8 cellular contexts compared by ENCODE assay signal in the genomic region with DNA sequence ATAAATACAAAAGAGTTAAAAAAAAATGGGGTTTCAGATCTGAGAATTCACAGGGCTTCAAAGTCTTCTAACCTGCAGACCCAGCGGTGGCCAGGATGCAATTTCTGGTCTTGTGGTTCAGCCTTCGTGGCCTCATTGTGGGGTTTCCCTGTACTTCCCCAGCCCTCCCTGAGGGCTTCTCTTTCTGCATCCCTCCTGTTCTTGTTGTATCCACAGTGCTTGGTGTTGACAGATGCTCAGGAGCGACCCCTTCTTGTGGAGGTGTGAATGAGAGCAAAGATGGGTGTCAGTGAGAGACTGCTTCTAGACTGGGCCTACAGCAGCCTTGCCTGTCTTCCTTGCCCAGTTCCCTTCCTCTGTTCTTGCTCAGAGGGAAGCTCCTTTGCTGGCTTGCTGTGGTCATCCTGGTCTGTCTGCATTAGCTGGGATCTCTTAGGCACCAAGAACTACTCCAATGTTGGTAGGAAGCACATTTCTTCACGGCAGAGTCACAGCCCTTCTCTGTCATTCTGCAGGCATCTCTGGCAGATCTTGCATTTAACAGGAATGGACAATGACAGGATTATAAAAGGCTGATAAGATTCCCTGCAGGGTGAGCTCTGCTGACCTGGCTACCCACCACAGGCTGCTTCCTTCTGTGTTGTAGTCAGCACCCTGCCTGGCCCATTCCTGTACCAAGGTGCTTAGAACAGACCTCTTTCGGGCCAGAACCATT.
DNase-seq lines count a peak whose midpoint lies in the region; ATAC-seq and TF ChIP-seq lines count a peak whose summit lies in the region.

No MANE protein-coding gene starts in this region.

- TF ChIP-seq POLR2A in HCT116 (IDR thresholded peaks at IDR 0.05; ENCODE audit: borderline replicate concordance, extremely low read depth, insufficient read depth, insufficient read length): no peak
- TF ChIP-seq POLR2A in vagina (IDR thresholded peaks at IDR 0.05): no peak

- H2AFZ ChIP-seq in HCT116 (ENCODE audit: low read depth, low read length, poor library complexity, severe bottlenecking): no peak overlapping the region
- no peak overlapping the region for H2AFZ ChIP-seq in fibroblast of lung (ENCODE audit: low read length)

- H3K27ac ChIP-seq in HCT116 (ENCODE audit: low read depth, low read length) (no peak overlapping the region), fibroblast of lung (ENCODE audit: insufficient read depth, low read length) (no peak overlapping the region), vagina (peak overlapping the region; percentile 34)

- DNase-seq in GM12864 (ENCODE audit: low read depth) (peak; percentile 35), HCT116 (ENCODE audit: low read depth, low spot score) (peak; percentile 24), NT2/D1 (ENCODE audit: low read depth, low spot score) (peak; percentile 75), fibroblast of lung (ENCODE audit: low read depth in 2 of 2) (peak in 1 of 2 donors; percentile 59), vagina (ENCODE audit: extremely low spot score in 2 of 2) (no peak), NCI-H1930 (lab: John Stamatoyannopoulos, UW) (no peak), posterior cingulate gyrus (no peak)
- no peak for DNase-seq in stimulated activated CD4-positive, alpha-beta T cell treated with anti-CD3 and anti-CD28 coated beads, Interleukin-4, amount 100 ng/mL, for 24 hours

- H3K27me3 ChIP-seq in HCT116 (ENCODE audit: insufficient read depth, low read length) (no peaks in the 10 kb centered on the region), NT2/D1 (ENCODE audit: insufficient read depth, insufficient read length) (no peaks in the 10 kb centered on the region), fibroblast of lung (ENCODE audit: control insufficient read depth, insufficient read depth, low read length) (no peaks in the 10 kb centered on the region), vagina (no peaks in the 10 kb centered on the region)

- peak; percentile 98 for ATAC-seq in HCT116

- H3K4me2 ChIP-seq in HCT116 (ENCODE audit: low read length) (no peak overlapping the region), fibroblast of lung (ENCODE audit: extremely low read depth, insufficient read depth, low read length) (peak overlapping the region; percentile 23)

- H3K79me2 ChIP-seq in HCT116 (ENCODE audit: insufficient read depth, low read length): no peaks in the 10 kb centered on the region
- no peaks in the 10 kb centered on the region for H3K79me2 ChIP-seq in fibroblast of lung (ENCODE audit: control insufficient read depth, insufficient read depth, low read length)

- H3K9me3 ChIP-seq in HCT116 (ENCODE audit: control insufficient read depth in 1 of 2, insufficient read depth in 1 of 2, low read depth in 1 of 2, low read length in 2 of 2): no peaks in the 10 kb centered on the region
- no peaks in the 10 kb centered on the region for H3K9me3 ChIP-seq in NT2/D1 (ENCODE audit: insufficient read depth, low read length)
- no peaks in the 10 kb centered on the region for H3K9me3 ChIP-seq in fibroblast of lung (ENCODE audit: control insufficient read depth, insufficient read depth, low read depth, low read length)
- H3K9me3 ChIP-seq in vagina: no peaks in the 10 kb centered on the region

- intact Hi-C loops in HCT116 (cut with micrococcal nuclease): loop anchor here (10.0 kb wide), 1 partner anchor 162 kb away; no protein-coding TSS in a partner anchor
- intact Hi-C loops in vagina (cut with DNase I): no loop called here
- intact Hi-C loops in posterior cingulate gyrus (cut with DNase I): no loop called here

- H3K4me3 ChIP-seq in GM12864 (ENCODE audit: low read depth, low read length): no peak overlapping the region
- H3K4me3 ChIP-seq in HCT116 (replicated peaks in 1 of 2; ENCODE audit: low read depth in 1 of 2, low read length in 2 of 2): no peak overlapping the region
- no peak overlapping the region for H3K4me3 ChIP-seq in NT2/D1 (ENCODE audit: insufficient read length, low read depth)
- no peak overlapping the region for H3K4me3 ChIP-seq in fibroblast of lung (replicated peaks in 1 of 4; ENCODE audit: control extremely low read depth in 1 of 4, insufficient read depth in 1 of 4, low read depth in 3 of 4, low read length in 4 of 4)
- H3K4me3 ChIP-seq in vagina: no peak overlapping the region

- no peaks in the 10 kb centered on the region for H3K4me1 ChIP-seq in HCT116 (ENCODE audit: control insufficient read depth in 1 of 2, insufficient read depth in 2 of 2, low read length in 2 of 2)
- H3K4me1 ChIP-seq in NT2/D1 (ENCODE audit: insufficient read depth, insufficient read length): peaks cover 14% of the 10 kb centered on the region
- H3K4me1 ChIP-seq in fibroblast of lung (ENCODE audit: control insufficient read depth, extremely low read depth, insufficient read depth, low read length): peaks cover 6% of the 10 kb centered on the region
- peaks cover 29% of the 10 kb centered on the region for H3K4me1 ChIP-seq in vagina

- POLR2A ChIA-PET in HCT116 (lab: Charles Lee): no interaction called here

- CTCF ChIA-PET in HCT116 (lab: Charles Lee): no interaction called here

- no peaks in the 10 kb centered on the region for H4K20me1 ChIP-seq in HCT116 (ENCODE audit: insufficient read depth)
- H4K20me1 ChIP-seq in fibroblast of lung (ENCODE audit: control insufficient read depth, extremely low read depth, insufficient read depth, low read length): no peaks in the 10 kb centered on the region

- H3K9ac ChIP-seq in HCT116 (ENCODE audit: low read length) (no peak overlapping the region), NT2/D1 (ENCODE audit: insufficient read length, low read depth) (peak overlapping the region; percentile 7), fibroblast of lung (ENCODE audit: insufficient read depth, low read length) (no peak overlapping the region)

- no peaks in the 10 kb centered on the region for H3K9me2 ChIP-seq in HCT116 (ENCODE audit: insufficient read depth)

- TF ChIP-seq CTCF in GM12864 (IDR thresholded peaks at IDR 0.05; ENCODE audit: low read depth, low read length, missing control alignments) (peak; percentile 73), HCT116 (IDR thresholded peaks at IDR 0.05 in 2 of 3, conservative IDR thresholded peaks at IDR 0.05 in 1 of 3; ENCODE audit: borderline replicate concordance in 1 of 3, insufficient read depth in 1 of 3, low read depth in 2 of 3, low read length in 2 of 3) (peak; percentile 14 to 60 (median 58); a peak in 4 of 6 replicates), fibroblast of lung (conservative IDR thresholded peaks at IDR 0.05 in 1 of 2, IDR thresholded peaks at IDR 0.05 in 1 of 2; ENCODE audit: low read depth in 1 of 2, low read length in 2 of 2) (no peak), vagina (IDR thresholded peaks at IDR 0.05) (no peak)

- no peaks in the 10 kb centered on the region for H3K36me3 ChIP-seq in HCT116 (ENCODE audit: control insufficient read depth in 1 of 2, insufficient read depth in 2 of 2, low read length in 2 of 2)
- H3K36me3 ChIP-seq in NT2/D1 (ENCODE audit: insufficient read depth, insufficient read length, low read length): no peaks in the 10 kb centered on the region
- no peaks in the 10 kb centered on the region for H3K36me3 ChIP-seq in fibroblast of lung (ENCODE audit: control insufficient read depth, insufficient read depth, low read length)
- H3K36me3 ChIP-seq in vagina: no peaks in the 10 kb centered on the region

- no TSS peak for BruUV-seq in HCT116 (replicated peaks; lab: Mats Ljungman, UMichigan)

- RAD21 ChIA-PET in HCT116 (lab: Charles Lee; ENCODE audit: low non-redundant PET in 1 of 2, low total read pairs in 2 of 2, uncharacterized antibody in 2 of 2, unreplicated experiment in 2 of 2): no interaction called here

- TF ChIP-seq RAD21 in HCT116 (IDR thresholded peaks at IDR 0.05; ENCODE audit: low read depth): peak; percentile 30; the same call in 1 of the 2 replicates

TF ChIP-seq in HCT116, 20 proteins besides CTCF, POLR2A, EP300 and RAD21:
- TF ChIP-seq POLR2AphosphoS5 (IDR thresholded peaks at IDR 0.05; ENCODE audit: low read depth, low read length) (no peak), EZH2 (IDR thresholded peaks at IDR 0.05) (no peak), SRF (IDR thresholded peaks at IDR 0.05; ENCODE audit: low read depth) (no peak), ZFX (IDR thresholded peaks at IDR 0.05) (no peak), SIN3A (IDR thresholded peaks at IDR 0.05; ENCODE audit: low read depth) (no peak), ZNF274 (IDR thresholded peaks at IDR 0.05; ENCODE audit: low read depth, low read length) (no peak), CBX3 (IDR thresholded peaks at IDR 0.05; ENCODE audit: low read depth) (no peak), TCF7L2 (IDR thresholded peaks at IDR 0.05; ENCODE audit: borderline replicate concordance, extremely low read depth, insufficient read depth, insufficient read length) (no peak)
- TF ChIP-seq, protein P1, sequence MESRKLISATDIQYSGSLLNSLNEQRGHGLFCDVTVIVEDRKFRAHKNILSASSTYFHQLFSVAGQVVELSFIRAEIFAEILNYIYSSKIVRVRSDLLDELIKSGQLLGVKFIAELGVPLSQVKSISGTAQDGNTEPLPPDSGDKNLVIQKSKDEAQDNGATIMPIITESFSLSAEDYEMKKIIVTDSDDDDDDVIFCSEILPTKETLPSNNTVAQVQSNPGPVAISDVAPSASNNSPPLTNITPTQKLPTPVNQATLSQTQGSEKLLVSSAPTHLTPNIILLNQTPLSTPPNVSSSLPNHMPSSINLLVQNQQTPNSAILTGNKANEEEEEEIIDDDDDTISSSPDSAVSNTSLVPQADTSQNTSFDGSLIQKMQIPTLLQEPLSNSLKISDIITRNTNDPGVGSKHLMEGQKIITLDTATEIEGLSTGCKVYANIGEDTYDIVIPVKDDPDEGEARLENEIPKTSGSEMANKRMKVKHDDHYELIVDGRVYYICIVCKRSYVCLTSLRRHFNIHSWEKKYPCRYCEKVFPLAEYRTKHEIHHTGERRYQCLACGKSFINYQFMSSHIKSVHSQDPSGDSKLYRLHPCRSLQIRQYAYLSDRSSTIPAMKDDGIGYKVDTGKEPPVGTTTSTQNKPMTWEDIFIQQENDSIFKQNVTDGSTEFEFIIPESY (IDR thresholded peaks at IDR 0.05; ENCODE audit: extremely low read depth, insufficient replicate concordance, low read length): no peak
- TF ChIP-seq, protein P2, sequence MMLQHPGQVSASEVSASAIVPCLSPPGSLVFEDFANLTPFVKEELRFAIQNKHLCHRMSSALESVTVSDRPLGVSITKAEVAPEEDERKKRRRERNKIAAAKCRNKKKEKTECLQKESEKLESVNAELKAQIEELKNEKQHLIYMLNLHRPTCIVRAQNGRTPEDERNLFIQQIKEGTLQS (IDR thresholded peaks at IDR 0.05): no peak

Comparison
In these comparisons a context has a peak if more than half of its experiments do, and no peak if none do; other contexts are left out.
1. DNase-seq: peak in GM12864 (single experiment), HCT116 (single experiment) and NT2/D1 (single experiment); none in vagina (0 of 2), NCI-H1930 (0 of 2), posterior cingulate gyrus (0 of 10) and stimulated activated CD4-positive, alpha-beta T cell treated with anti-CD3 and anti-CD28 coated beads, Interleukin-4, amount 100 ng/mL, for 24 hours (single experiment).
2. CTCF ChIP-seq: peak in GM12864 (single experiment) and HCT116 (3 of 3); none in fibroblast of lung (0 of 2) and vagina (0 of 3).